In the genomic region with DNA sequence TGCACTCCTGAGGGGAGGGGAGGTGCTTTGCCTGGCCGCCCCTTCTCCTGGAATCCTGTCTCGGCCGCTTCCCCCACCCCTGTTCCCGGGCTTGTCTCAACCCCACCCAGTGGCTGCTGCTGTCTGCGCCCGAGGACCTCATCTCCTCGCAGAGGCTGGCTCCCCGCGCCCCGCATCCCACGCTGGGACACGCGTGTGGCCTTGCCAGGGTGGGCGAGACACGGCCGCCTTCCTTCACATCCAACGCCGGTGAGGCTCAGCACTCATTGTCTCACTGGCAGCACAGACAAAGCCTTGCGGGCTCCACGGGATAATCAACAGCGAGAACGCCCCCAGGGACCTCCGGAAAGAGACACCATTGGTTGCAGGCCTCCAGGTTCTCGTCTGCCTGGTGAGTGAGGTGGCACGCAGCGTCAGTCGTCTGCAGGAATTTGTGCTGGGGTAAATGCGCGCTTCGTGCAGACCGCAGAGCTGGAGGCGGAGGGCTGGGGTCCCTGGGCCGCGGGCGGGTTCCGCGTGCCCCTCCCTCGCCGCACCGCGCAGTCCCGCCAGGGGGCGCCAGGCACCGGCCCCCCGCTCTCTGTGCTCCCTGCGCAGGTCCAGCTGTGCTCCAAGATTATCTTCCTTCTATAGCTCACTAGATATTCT, we compare ENCODE assay signal across 8 cellular contexts. TPM values are rescaled to one million over a fixed set of nuclear protein-coding genes. Genes with fewer than 3 reads are reported as not detected.
DNase-seq lines count a peak whose midpoint lies in the region; ATAC-seq, FAIRE-seq and TF ChIP-seq lines count a peak whose summit lies in the region.

No MANE protein-coding gene starts in this region.

- no peak for TF ChIP-seq EP300 in K562 (IDR thresholded peaks at IDR 0.05; ENCODE audit: low read length)

- POLR2A ChIA-PET in K562 (lab: Yijun Ruan, JAX): interaction anchor here (0.6 kb wide), 1 partner anchor 226 kb away, joined by 3 read pairs; no protein-coding TSS in a partner anchor

- ATAC-seq in K562 (peak; percentile 90), GM18870 (IDR thresholded peaks at IDR 0.05; ENCODE audit: unreplicated experiment) (no peak), HG02840 (IDR thresholded peaks at IDR 0.05; ENCODE audit: low FRiP score, unreplicated experiment) (no peak)

- TF ChIP-seq RAD21 in K562 (CRISPR knock-in tag; conservative IDR thresholded peaks at IDR 0.05 in 1 of 2, IDR thresholded peaks at IDR 0.05 in 1 of 2): peak in 1 of 2 experiments; percentile 36; a peak in 2 of 4 replicates

- no peak overlapping the region for H3K9ac ChIP-seq in K562 (ENCODE audit: insufficient read depth in 1 of 2, low read depth in 2 of 2, low read length in 2 of 2)

- H3K27me3 Mint-ChIP-seq in CD14-positive monocyte (ENCODE audit: low read depth in 3 of 3): peaks cover 27 to 46% (median 36%) of the 10 kb centered on the region in 3 donors

- no peaks in the 10 kb centered on the region for H3K9me3 Mint-ChIP-seq in CD14-positive monocyte

- H2AFZ ChIP-seq in K562 (ENCODE audit: low read depth, low read length): no peak overlapping the region

- H3K79me2 ChIP-seq in K562 (ENCODE audit: control insufficient read depth, insufficient read depth, low read length): no peaks in the 10 kb centered on the region

- H3K27me3 ChIP-seq in MG63 (no peaks in the 10 kb centered on the region), K562 (ENCODE audit: control insufficient read depth in 2 of 2, insufficient read depth in 2 of 2, low read length in 2 of 2) (peaks cover 0 to 17% of the 10 kb centered on the region in 2 experiments; a peak in 4 of 5 replicates)

- no peak overlapping the region for H3K4me2 ChIP-seq in K562 (ENCODE audit: insufficient read depth, low read length)

- peaks cover 28% of the 10 kb centered on the region for H3K4me1 Mint-ChIP-seq in CD14-positive monocyte

- no peaks in the 10 kb centered on the region for H3K9me1 ChIP-seq in K562 (ENCODE audit: control insufficient read depth, insufficient read depth, low read length)

- no peaks in the 10 kb centered on the region for H4K20me1 ChIP-seq in K562 (replicated peaks; ENCODE audit: control insufficient read depth, insufficient read depth, low read length)

- no peak overlapping the region for H3K4me3 ChIP-seq in MG63
- H3K4me3 ChIP-seq in K562: no peak overlapping the region

- DNase-seq in CD14-positive monocyte (ENCODE audit: low spot score): no peak
- DNase-seq in MG63: peak; percentile 9
- peak; percentile 28 to 72 (median 61) for DNase-seq in K562 (ENCODE audit: extremely low read depth in 1 of 4, low spot score in 3 of 4)
- peak; percentile 8 for DNase-seq in kidney tubule cell (ENCODE audit: low spot score)
- no peak for DNase-seq in superior temporal gyrus (ENCODE audit: extremely low spot score)
- DNase-seq in NCI-H345 treated with DMSO at 0.1 percent for 48 hours (lab: John Stamatoyannopoulos, UW; ENCODE audit: unreplicated experiment): no peak

- CTCF ChIA-PET in K562 (lab: Yijun Ruan, JAX; ENCODE audit: low intra/inter-chr PET ratio): no interaction called here

- H3K36me3 ChIP-seq in MG63 (no peaks in the 10 kb centered on the region), K562 (ENCODE audit: control insufficient read depth, insufficient read depth, low read length) (no peaks in the 10 kb centered on the region)

- peak overlapping the region in 1 of 2 donors; percentile 60 for H3K4me3 Mint-ChIP-seq in CD14-positive monocyte

- BruUV-seq in K562 (replicated peaks; lab: Mats Ljungman, UMichigan): no TSS peak

- TF ChIP-seq POLR2A in K562 (conservative IDR thresholded peaks at IDR 0.05): no peak

- TF ChIP-seq CTCF in CD14-positive monocyte (IDR thresholded peaks at IDR 0.05) (peak; percentile 81), K562 (IDR thresholded peaks at IDR 0.05 in 2 of 3, conservative IDR thresholded peaks at IDR 0.05 in 1 of 3; ENCODE audit: insufficient read depth in 2 of 3, low read depth in 1 of 3, low read length in 3 of 3) (peak; percentile 52 to 62 (median 62); a peak in 5 of 6 replicates)

- H3K36me3 Mint-ChIP-seq in CD14-positive monocyte: no peaks in the 10 kb centered on the region

- no peak overlapping the region for H3K27ac ChIP-seq in K562 (ENCODE audit: extremely low read depth, low read depth, low read length)

- no peak for FAIRE-seq in K562 (lab: Jason Lieb, UNC)

- peaks cover 0 to 7% of the 10 kb centered on the region in 2 experiments; a peak in 1 of 5 replicates for H3K4me1 ChIP-seq in K562 (replicated peaks in 1 of 2; ENCODE audit: control insufficient read depth in 2 of 2, insufficient read depth in 2 of 2, low read length in 2 of 2)

- H3K27ac Mint-ChIP-seq in CD14-positive monocyte: no peak overlapping the region

- intact Hi-C loops in CD14-positive monocyte (cut with micrococcal nuclease): no loop called here
- intact Hi-C loops in K562 (cut with micrococcal nuclease): loop anchor here (1.0 kb wide), 1 partner anchor 26 kb away; a partner anchor contains a TSS

- H3K9me3 ChIP-seq in MG63 (no peaks in the 10 kb centered on the region), K562 (replicated peaks; ENCODE audit: control insufficient read depth, insufficient read depth, low read depth, low read length) (no peaks in the 10 kb centered on the region)

- WGBS in K562 (ENCODE audit: insufficient coverage, low coverage, missing lambda C conversion rate): 20% methylated on average over 4 of the region's 46 CpGs

- in situ Hi-C loops in K562 (cut with MboI): no loop called here

TF ChIP-seq in K562, 482 proteins besides CTCF, POLR2A, EP300 and RAD21 (continues in another document):
- no peak for TF ChIP-seq NR1H2 (CRISPR knock-in tag; IDR thresholded peaks at IDR 0.05)
- no peak for TF ChIP-seq BRCA1 (IDR thresholded peaks at IDR 0.05)
- no peak for TF ChIP-seq BRCA1 (CRISPR knock-in tag; IDR thresholded peaks at IDR 0.05)
- TF ChIP-seq, protein P1, sequence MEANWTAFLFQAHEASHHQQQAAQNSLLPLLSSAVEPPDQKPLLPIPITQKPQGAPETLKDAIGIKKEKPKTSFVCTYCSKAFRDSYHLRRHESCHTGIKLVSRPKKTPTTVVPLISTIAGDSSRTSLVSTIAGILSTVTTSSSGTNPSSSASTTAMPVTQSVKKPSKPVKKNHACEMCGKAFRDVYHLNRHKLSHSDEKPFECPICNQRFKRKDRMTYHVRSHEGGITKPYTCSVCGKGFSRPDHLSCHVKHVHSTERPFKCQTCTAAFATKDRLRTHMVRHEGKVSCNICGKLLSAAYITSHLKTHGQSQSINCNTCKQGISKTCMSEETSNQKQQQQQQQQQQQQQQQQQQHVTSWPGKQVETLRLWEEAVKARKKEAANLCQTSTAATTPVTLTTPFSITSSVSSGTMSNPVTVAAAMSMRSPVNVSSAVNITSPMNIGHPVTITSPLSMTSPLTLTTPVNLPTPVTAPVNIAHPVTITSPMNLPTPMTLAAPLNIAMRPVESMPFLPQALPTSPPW (CRISPR knock-in tag; IDR thresholded peaks at IDR 0.05): peak; percentile 50
- no peak for TF ChIP-seq ZNF212 (CRISPR knock-in tag; IDR thresholded peaks at IDR 0.05)
- TF ChIP-seq RBM14 (IDR thresholded peaks at IDR 0.05; ENCODE audit: borderline replicate concordance, insufficient read depth, low read depth, low read length): no peak
- TF ChIP-seq, protein P2, sequence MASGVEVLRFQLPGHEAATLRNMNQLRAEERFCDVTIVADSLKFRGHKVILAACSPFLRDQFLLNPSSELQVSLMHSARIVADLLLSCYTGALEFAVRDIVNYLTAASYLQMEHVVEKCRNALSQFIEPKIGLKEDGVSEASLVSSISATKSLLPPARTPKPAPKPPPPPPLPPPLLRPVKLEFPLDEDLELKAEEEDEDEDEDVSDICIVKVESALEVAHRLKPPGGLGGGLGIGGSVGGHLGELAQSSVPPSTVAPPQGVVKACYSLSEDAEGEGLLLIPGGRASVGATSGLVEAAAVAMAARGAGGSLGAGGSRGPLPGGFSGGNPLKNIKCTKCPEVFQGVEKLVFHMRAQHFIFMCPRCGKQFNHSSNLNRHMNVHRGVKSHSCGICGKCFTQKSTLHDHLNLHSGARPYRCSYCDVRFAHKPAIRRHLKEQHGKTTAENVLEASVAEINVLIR (CRISPR knock-in tag; IDR thresholded peaks at IDR 0.05): no peak
- TF ChIP-seq, protein P3, sequence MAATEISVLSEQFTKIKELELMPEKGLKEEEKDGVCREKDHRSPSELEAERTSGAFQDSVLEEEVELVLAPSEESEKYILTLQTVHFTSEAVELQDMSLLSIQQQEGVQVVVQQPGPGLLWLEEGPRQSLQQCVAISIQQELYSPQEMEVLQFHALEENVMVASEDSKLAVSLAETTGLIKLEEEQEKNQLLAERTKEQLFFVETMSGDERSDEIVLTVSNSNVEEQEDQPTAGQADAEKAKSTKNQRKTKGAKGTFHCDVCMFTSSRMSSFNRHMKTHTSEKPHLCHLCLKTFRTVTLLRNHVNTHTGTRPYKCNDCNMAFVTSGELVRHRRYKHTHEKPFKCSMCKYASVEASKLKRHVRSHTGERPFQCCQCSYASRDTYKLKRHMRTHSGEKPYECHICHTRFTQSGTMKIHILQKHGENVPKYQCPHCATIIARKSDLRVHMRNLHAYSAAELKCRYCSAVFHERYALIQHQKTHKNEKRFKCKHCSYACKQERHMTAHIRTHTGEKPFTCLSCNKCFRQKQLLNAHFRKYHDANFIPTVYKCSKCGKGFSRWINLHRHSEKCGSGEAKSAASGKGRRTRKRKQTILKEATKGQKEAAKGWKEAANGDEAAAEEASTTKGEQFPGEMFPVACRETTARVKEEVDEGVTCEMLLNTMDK (IDR thresholded peaks at IDR 0.05; ENCODE audit: borderline replicate concordance, insufficient read depth, low read depth, low read length, poor library complexity, severe bottlenecking): peak; percentile 76
- no peak for TF ChIP-seq SRSF7 (optimal IDR thresholded peaks at IDR 0.05; ENCODE audit: low read depth, low read length)

RNA-seq across cellular contexts. Expression of a gene that starts 26.8 kb away (rescaled TPM):
- polyA plus RNA-seq in CD14-positive monocyte (not detected), K562 (2011; rRNA removed) (not detected in 2 replicates), K562 (2014; fragmentation: Illumina TruSeq; extraction: Trizol) (not detected in 2 replicates), K562 (2014; fragmentation: Nextera tagmentation; extraction: Ambion mirVana) (not detected), K562 (2014; rRNA removed) (not detected in 2 replicates)
- total RNA-seq in MG63 (2014; rRNA removed; shearing (Covaris generic); ENCODE audit: low replicate concordance): not detected in 2 replicates
- not detected in 2 replicates for total RNA-seq in K562 (2011; cell fraction: chromatin; rRNA removed; ENCODE audit: low replicate concordance)
- total RNA-seq in K562 (2011; cell fraction: nucleolus; rRNA removed): not detected in 2 replicates
- total RNA-seq in K562 (2011; cell fraction: nucleoplasm; rRNA removed): not detected in 2 replicates
- total RNA-seq in K562 (2014; rRNA removed) (not detected in 2 replicates), K562 (2014; rRNA removed; fragmentation: Illumina TruSeq; extraction: Trizol) (not detected in 2 replicates), K562 (2015; rRNA removed; fragmentation: Illumina TruSeq; extraction: Trizol) (not detected in 2 replicates), K562 (2021) (not detected in 2 replicates)
- polyA plus RNA-seq in K562 (2011; cell fraction: cytosol; rRNA removed): not detected in 2 replicates
- not detected in 2 replicates for polyA plus RNA-seq in K562 (2011; cell fraction: nucleus; rRNA removed)
- not detected in 2 replicates for polyA plus RNA-seq in K562 (2012)
- not detected in 2 replicates for polyA minus RNA-seq in K562 (2011; rRNA and poly(A)+ RNA removed)
- polyA minus RNA-seq in K562 (2011; cell fraction: cytosol; rRNA and poly(A)+ RNA removed): not detected in 2 replicates
- polyA minus RNA-seq in K562 (2011; cell fraction: nucleus; rRNA and poly(A)+ RNA removed): not detected in 2 replicates

Comparison
In these comparisons a context has a peak if more than half of its experiments do, and no peak if none do; other contexts are left out.
1. DNase-seq: peak in MG63 (single experiment), K562 (4 of 4) and kidney tubule cell (single experiment); none in CD14-positive monocyte (single experiment), superior temporal gyrus (single experiment) and NCI-H345 treated with DMSO at 0.1 percent for 48 hours (single experiment).